In genomic region chr9:127763918-127764384, GRCh38 we compare ENCODE assay signal across 8 cellular contexts.
A peak's percentile ranks its signal among the peaks of the same experiment; 100 is the strongest.
DNase-seq lines count a peak whose midpoint lies in the region; ATAC-seq and TF ChIP-seq lines count a peak whose summit lies in the region.

No MANE protein-coding gene starts in this region.

- H3K4me3 ChIP-seq in fibroblast of pulmonary artery (replicated peaks; ENCODE audit: low read depth, low read length) (no peak overlapping the region), retinal pigment epithelial cell (ENCODE audit: low read length) (no peak overlapping the region)

- TF ChIP-seq CTCF in fibroblast of pulmonary artery (IDR thresholded peaks at IDR 0.05; ENCODE audit: low read length, missing control alignments) (peak; percentile 46), retinal pigment epithelial cell (conservative IDR thresholded peaks at IDR 0.05; ENCODE audit: low read depth, low read length) (peak; percentile 40)

- ATAC-seq in HG03095 (IDR thresholded peaks at IDR 0.05; ENCODE audit: unreplicated experiment) (no peak), GM18502 (IDR thresholded peaks at IDR 0.05; ENCODE audit: poor library complexity, unreplicated experiment) (no peak), HG02970 (IDR thresholded peaks at IDR 0.05; ENCODE audit: low FRiP score, unreplicated experiment) (no peak)

- peak; percentile 64 for DNase-seq in activated CD8-positive, alpha-beta memory T cell treated with anti-CD3 and anti-CD28 coated beads for 24 hours
- DNase-seq in activated CD8-positive, alpha-beta memory T cell treated with anti-CD3 and anti-CD28 coated beads, Interleukin-2, amount 50 U/mL, for 48 hours: no peak
- DNase-seq in UCSD-AML1 (lab: John Stamatoyannopoulos, UW; ENCODE audit: unreplicated experiment): peak; percentile 73
- peak; percentile 83 for DNase-seq in fibroblast of pulmonary artery (ENCODE audit: low read depth)
- no peak for DNase-seq in retinal pigment epithelial cell (ENCODE audit: low read depth)

Comparison
In these comparisons a context has a peak if more than half of its experiments do, and no peak if none do; other contexts are left out.
1. DNase-seq: peak in activated CD8-positive, alpha-beta memory T cell treated with anti-CD3 and anti-CD28 coated beads for 24 hours (single experiment), UCSD-AML1 (single experiment) and fibroblast of pulmonary artery (single experiment); none in activated CD8-positive, alpha-beta memory T cell treated with anti-CD3 and anti-CD28 coated beads, Interleukin-2, amount 50 U/mL, for 48 hours (single experiment) and retinal pigment epithelial cell (single experiment).